20 cellular contexts compared by ENCODE assay signal in genomic region chr1:64645742-64646141, GRCh38.
"Had no signal": no experiment of that assay in that cellular context is flagged by ENCODE, and none has a peak within 500 bp of the region (broad histone marks: within the 10 kb centered on the region; RNA-seq: fewer than 3 reads in every experiment).

No MANE protein-coding gene starts in this region.

- H3K27ac ChIP-seq: heart right ventricle, neutrophil, sigmoid colon, skin epidermis had no signal

- H3K4me3 Mint-ChIP-seq: naive thymus-derived CD4-positive, alpha-beta T cell; nephron progenitor cell; type B pancreatic cell had no signal

- H3K4me1 Mint-ChIP-seq: naive thymus-derived CD4-positive, alpha-beta T cell had no signal

- ATAC-seq: esophagus mucosa; heart right ventricle; left colon; left ventricle myocardium superior; naive thymus-derived CD4-positive, alpha-beta T cell had no signal

- H3K9me3 Mint-ChIP-seq: naive thymus-derived CD4-positive, alpha-beta T cell; nephron progenitor cell; type B pancreatic cell had no signal

- FAIRE-seq: endometrium, frontal cortex, urothelium cell line had no signal

- H3K4me1 ChIP-seq: sigmoid colon had no signal

- H3K9me3 ChIP-seq: heart right ventricle, neutrophil, sigmoid colon had no signal

- H3K36me3 ChIP-seq: neutrophil had no signal

- H3K4me3 ChIP-seq: heart right ventricle, lung, sigmoid colon, skin epidermis had no signal

- H3K27me3 Mint-ChIP-seq: type B pancreatic cell had no signal

- DNase-seq: effector memory CD4-positive, alpha-beta T cell; heart right ventricle; left colon; left ventricle myocardium superior; mesenchymal stem cell; naive thymus-derived CD4-positive, alpha-beta T cell; nephron progenitor cell; posterior cingulate gyrus; sigmoid colon; stimulated activated CD4-positive, alpha-beta T cell treated with anti-CD3 and anti-CD28 coated beads, Interleukin-12 subunit alpha, Interleukin-12 subunit beta, amount 100 ng/mL, for 4 hours; stimulated activated CD4-positive, alpha-beta T cell treated with anti-CD3 and anti-CD28 coated beads, Interleukin-2, amount 100 ng/mL, for 48 hours; stimulated activated naive CD4-positive, alpha-beta T cell treated with Interleukin-2 at 50 U/mL for 16 hours had no signal

- H3K27ac Mint-ChIP-seq: naive thymus-derived CD4-positive, alpha-beta T cell; nephron progenitor cell; type B pancreatic cell had no signal

- H3K27me3 ChIP-seq: heart right ventricle, neutrophil, sigmoid colon had no signal
